Comparison of ENCODE assay signal across 11 cellular contexts in genomic region chr21:28793043-28793442, GRCh38.
DNase-seq lines count a peak whose midpoint lies in the region; ATAC-seq and TF ChIP-seq lines count a peak whose summit lies in the region.
"Had no signal": no experiment of that assay in that cellular context is flagged by ENCODE, and none has a peak within 500 bp of the region (broad histone marks: within the 10 kb centered on the region; RNA-seq: fewer than 3 reads in every experiment).

No MANE protein-coding gene starts in this region.

- H3K27ac ChIP-seq in thoracic aorta = no peak overlapping the region
- H3K27ac ChIP-seq: A549 had no signal

- no peaks in the 10 kb centered on the region for H3K9me3 ChIP-seq in thoracic aorta
- H3K9me3 ChIP-seq: A549 had no signal

- H3K4me1 ChIP-seq in thoracic aorta (ENCODE audit: control insufficient read depth in 1 of 2, low read depth in 2 of 2) = peaks cover 0 to 7% of the 10 kb centered on the region in 2 donors
- H3K4me1 ChIP-seq: A549 had no signal

- no peaks in the 10 kb centered on the region for H3K27me3 ChIP-seq in thoracic aorta (replicated peaks; ENCODE audit: insufficient read depth)

- DNase-seq in NCI-H524 (lab: John Stamatoyannopoulos, UW) (peak; percentile 14 to 27), NCI-H524 treated with DMSO at 0.1 percent for 48 hours (lab: John Stamatoyannopoulos, UW) (no peak), amniotic epithelial cell (ENCODE audit: low read depth) (peak; percentile 64), hepatic stellate cell (ENCODE audit: low spot score) (peak; percentile 6), thoracic aorta (ENCODE audit: low spot score) (no peak)
- DNase-seq in activated CD4-positive, CD25-positive, alpha-beta regulatory T cell (lab: John Stamatoyannopoulos, UW) = no peak
- DNase-seq: activated CD4-positive, alpha-beta T cell treated with anti-CD3 and anti-CD28 coated beads, Interleukin-2, amount 50 U/mL, for 4 hours; stimulated activated CD4-positive, alpha-beta T cell treated with anti-CD3 and anti-CD28 coated beads, Interleukin-2, amount 100 ng/mL, for 48 hours had no signal

- no peaks in the 10 kb centered on the region for H3K36me3 ChIP-seq in thoracic aorta

- ATAC-seq in thoracic aorta (ENCODE audit: insufficient number of reproducible peaks, low FRiP score, low read depth) (no peak), HG03378 (IDR thresholded peaks at IDR 0.05; ENCODE audit: unreplicated experiment) (no peak), GM21529 (IDR thresholded peaks at IDR 0.05; ENCODE audit: unreplicated experiment) (no peak)
- ATAC-seq: A549 had no signal

- TF ChIP-seq CTCF in thoracic aorta (IDR thresholded peaks at IDR 0.05) = peak; percentile 39

- no peak overlapping the region for H3K4me3 ChIP-seq in thoracic aorta
- H3K4me3 ChIP-seq: A549 had no signal

Comparison
In these comparisons a context has a peak if more than half of its experiments do, and no peak if none do; other contexts are left out.
1. DNase-seq: peak in NCI-H524 (2 of 2), amniotic epithelial cell (single experiment) and hepatic stellate cell (single experiment); none in NCI-H524 treated with DMSO at 0.1 percent for 48 hours (single experiment), thoracic aorta (single experiment) and activated CD4-positive, CD25-positive, alpha-beta regulatory T cell (0 of 4).